ENCODE assay signal across 14 cellular contexts in the genomic region with DNA sequence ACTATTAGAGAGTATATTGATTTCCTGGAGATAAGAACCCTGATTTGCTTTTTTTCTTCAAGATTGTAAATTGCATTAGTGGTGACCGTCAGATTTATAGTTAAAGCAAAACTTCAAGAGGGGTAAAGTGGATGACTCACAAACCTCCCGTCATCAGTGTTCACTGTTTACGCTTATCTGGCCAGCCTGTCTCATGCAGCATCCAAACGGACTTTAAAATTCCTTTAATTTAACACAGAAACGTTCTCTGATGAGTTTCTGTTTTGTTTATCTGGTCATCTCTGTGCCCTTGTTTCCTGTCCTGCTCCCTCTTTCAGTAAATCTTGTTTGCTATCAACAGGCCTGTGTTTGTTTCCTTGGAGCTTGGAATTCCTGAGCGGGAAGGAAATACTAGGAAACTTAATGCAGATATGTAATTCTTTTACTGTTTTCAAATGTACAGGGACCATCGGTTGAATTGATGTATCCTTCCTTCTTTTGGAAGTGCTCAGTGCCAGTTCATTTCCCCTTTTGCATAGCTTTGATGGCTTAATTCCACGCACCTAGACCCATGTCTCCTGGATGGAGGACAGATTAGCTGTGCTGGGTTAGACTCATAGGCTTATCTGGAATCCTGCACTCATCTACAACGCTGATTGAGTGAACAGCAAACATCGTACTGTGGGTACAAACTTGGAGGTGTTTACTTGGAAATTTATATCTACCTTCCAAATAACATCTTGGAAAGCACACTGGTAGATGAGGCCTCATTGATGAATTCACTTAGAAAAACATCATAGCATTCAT. TPM values are rescaled to one million over a fixed set of nuclear protein-coding genes. Genes with fewer than 3 reads are reported as not detected.
DNase-seq lines count a peak whose midpoint lies in the region; ATAC-seq and TF ChIP-seq lines count a peak whose summit lies in the region.
"Had no signal": no experiment of that assay in that cellular context is flagged by ENCODE, and none has a peak within 500 bp of the region (broad histone marks: within the 10 kb centered on the region; RNA-seq: fewer than 3 reads in every experiment).

No MANE protein-coding gene starts in this region.

- H3K4me3 Mint-ChIP-seq in stimulated activated memory B cell treated with anti-CD40 and anti-IgM and Interleukin-4, amounts not matched to agents 10 μg/mL and 1 μg/mL and 100 μg/mL, for 72 hours = no peak overlapping the region
- H3K4me3 Mint-ChIP-seq: activated CD4-positive, alpha-beta memory T cell treated with anti-CD3 and anti-CD28 coated beads, Interleukin-2, amount 10 ng/mL, durations not matched to agents 7 days and 5 days; H9 had no signal

- H3K36me3 ChIP-seq in BLaER1 treated with 17β-estradiol and CSF1 and Interleukin-3, amounts not matched to agents 10 nM and 100 nM = peaks cover 0 to 15% (median 0%) of the 10 kb centered on the region in 11 experiments; a peak in 10 of 22 replicates
- H3K36me3 ChIP-seq in mucosa of descending colon (ENCODE audit: low read depth) = no peaks in the 10 kb centered on the region
- H3K36me3 ChIP-seq: ovary, stomach had no signal

- ATAC-seq in mucosa of descending colon = peak; percentile 40
- no peak for ATAC-seq in GM19035 (IDR thresholded peaks at IDR 0.05; ENCODE audit: unreplicated experiment)
- no peak for ATAC-seq in stimulated activated memory B cell treated with anti-CD40 and anti-IgM and Interleukin-4, amounts not matched to agents 10 μg/mL and 1 μg/mL and 100 μg/mL, for 72 hours

- DNase-seq in NCI-H82 (lab: John Stamatoyannopoulos, UW) (peak; percentile 71), dermis microvascular lymphatic vessel endothelial cell (ENCODE audit: low read depth in 2 of 2) (peak; percentile 60 to 88), mucosa of descending colon (no peak), nucleus accumbens (lab: John Stamatoyannopoulos, UW) (no peak), SW480 (ENCODE audit: low spot score) (no peak)
- DNase-seq: activated CD4-positive, alpha-beta memory T cell treated with anti-CD3 and anti-CD28 coated beads, Interleukin-2, amount 10 ng/mL, durations not matched to agents 7 days and 5 days; H9; NCI-H2171 treated with DMSO at 0.1 percent for 48 hours; ovary; stomach had no signal

- peaks cover 0 to 13% (median 5%) of the 10 kb centered on the region in 11 experiments; a peak in 9 of 22 replicates for H3K9me3 ChIP-seq in BLaER1 treated with 17β-estradiol and CSF1 and Interleukin-3, amounts not matched to agents 10 nM and 100 nM (replicated peaks in 1 of 11)
- H3K9me3 ChIP-seq in mucosa of descending colon = no peaks in the 10 kb centered on the region
- H3K9me3 ChIP-seq: ovary, stomach had no signal

- no peaks in the 10 kb centered on the region for H3K27me3 ChIP-seq in BLaER1 treated with 17β-estradiol and CSF1 and Interleukin-3, amounts not matched to agents 10 nM and 100 nM
- H3K27me3 ChIP-seq: ovary, stomach had no signal

- H3K9me3 Mint-ChIP-seq in stimulated activated memory B cell treated with anti-CD40 and anti-IgM and Interleukin-4, amounts not matched to agents 10 μg/mL and 1 μg/mL and 100 μg/mL, for 72 hours = no peaks in the 10 kb centered on the region
- H3K9me3 Mint-ChIP-seq: activated CD4-positive, alpha-beta memory T cell treated with anti-CD3 and anti-CD28 coated beads, Interleukin-2, amount 10 ng/mL, durations not matched to agents 7 days and 5 days had no signal

- H3K36me3 Mint-ChIP-seq in stimulated activated memory B cell treated with anti-CD40 and anti-IgM and Interleukin-4, amounts not matched to agents 10 μg/mL and 1 μg/mL and 100 μg/mL, for 72 hours = no peaks in the 10 kb centered on the region

- H3K27ac ChIP-seq in BLaER1 treated with 17β-estradiol and CSF1 and Interleukin-3, amounts not matched to agents 10 nM and 100 nM = no peak overlapping the region
- H3K27ac ChIP-seq: C4-2B, ovary had no signal

- H3K27me3 Mint-ChIP-seq in stimulated activated memory B cell treated with anti-CD40 and anti-IgM and Interleukin-4, amounts not matched to agents 10 μg/mL and 1 μg/mL and 100 μg/mL, for 72 hours = no peaks in the 10 kb centered on the region

- H3K9ac ChIP-seq in BLaER1 treated with 17β-estradiol and CSF1 and Interleukin-3, amounts not matched to agents 10 nM and 100 nM = no peak overlapping the region

- H3K4me2 ChIP-seq in BLaER1 treated with 17β-estradiol and CSF1 and Interleukin-3, amounts not matched to agents 10 nM and 100 nM = peak overlapping the region in 6 of 11 experiments; percentile 39 to 98 (median 84); a peak in 11 of 22 replicates

- no peaks in the 10 kb centered on the region for H4K20me1 ChIP-seq in BLaER1 treated with 17β-estradiol and CSF1 and Interleukin-3, amounts not matched to agents 10 nM and 100 nM

- no peak for TF ChIP-seq CTCF in mucosa of descending colon (IDR thresholded peaks at IDR 0.05)

- peaks cover 28 to 58% (median 52%) of the 10 kb centered on the region in 10 experiments for H3K4me1 ChIP-seq in BLaER1 treated with 17β-estradiol and CSF1 and Interleukin-3, amounts not matched to agents 10 nM and 100 nM
- no peaks in the 10 kb centered on the region for H3K4me1 ChIP-seq in mucosa of descending colon (ENCODE audit: low read depth)

- H3K27ac Mint-ChIP-seq in stimulated activated memory B cell treated with anti-CD40 and anti-IgM and Interleukin-4, amounts not matched to agents 10 μg/mL and 1 μg/mL and 100 μg/mL, for 72 hours = no peak overlapping the region
- H3K27ac Mint-ChIP-seq: activated CD4-positive, alpha-beta memory T cell treated with anti-CD3 and anti-CD28 coated beads, Interleukin-2, amount 10 ng/mL, durations not matched to agents 7 days and 5 days; H9 had no signal

- no peak overlapping the region for H3K4me3 ChIP-seq in BLaER1 treated with 17β-estradiol and CSF1 and Interleukin-3, amounts not matched to agents 10 nM and 100 nM
- no peak overlapping the region for H3K4me3 ChIP-seq in mucosa of descending colon
- H3K4me3 ChIP-seq: ovary, stomach had no signal

- intact Hi-C loops in mucosa of descending colon (cut with DNase I, micrococcal nuclease) = no loop called here

- no peaks in the 10 kb centered on the region for H3K4me1 Mint-ChIP-seq in stimulated activated memory B cell treated with anti-CD40 and anti-IgM and Interleukin-4, amounts not matched to agents 10 μg/mL and 1 μg/mL and 100 μg/mL, for 72 hours

RNA-seq across cellular contexts. Expression of a gene that starts 21.3 kb away (rescaled TPM):
- total RNA-seq in dermis microvascular lymphatic vessel endothelial cell (117 and 240 TPM in 2 replicates), mucosa of descending colon (10 to 100 TPM; 28.8 to 33.6 (median 32.5) TPM)

RNA-seq across cellular contexts. Expression of a gene that starts 35.5 kb away (rescaled TPM):
- total RNA-seq in dermis microvascular lymphatic vessel endothelial cell (0.13 and 0.25 TPM in 2 replicates), mucosa of descending colon (100 to 1,000 TPM in 2 of 3 donors, 10 to 100 TPM in 1; 62.3 to 176 (median 121) TPM)
- total RNA-seq: activated CD4-positive, alpha-beta memory T cell treated with anti-CD3 and anti-CD28 coated beads, Interleukin-2, amount 10 ng/mL, durations not matched to agents 7 days and 5 days; H9 had no signal

Comparison
In these comparisons a context has a peak if more than half of its experiments do, and no peak if none do; other contexts are left out.
1. DNase-seq: peak in NCI-H82 (single experiment) and dermis microvascular lymphatic vessel endothelial cell (2 of 2); none in mucosa of descending colon (0 of 3), nucleus accumbens (0 of 56) and SW480 (single experiment).
2. RNA of a gene that starts 35.5 kb away (total RNA-seq): 62.3 to 176 TPM in mucosa of descending colon; 0.13 to 0.25 TPM in dermis microvascular lymphatic vessel endothelial cell; every median in the first group is over 10 times any median in the second.